ENCODE assay signal across 27 cellular contexts in the genomic region with DNA sequence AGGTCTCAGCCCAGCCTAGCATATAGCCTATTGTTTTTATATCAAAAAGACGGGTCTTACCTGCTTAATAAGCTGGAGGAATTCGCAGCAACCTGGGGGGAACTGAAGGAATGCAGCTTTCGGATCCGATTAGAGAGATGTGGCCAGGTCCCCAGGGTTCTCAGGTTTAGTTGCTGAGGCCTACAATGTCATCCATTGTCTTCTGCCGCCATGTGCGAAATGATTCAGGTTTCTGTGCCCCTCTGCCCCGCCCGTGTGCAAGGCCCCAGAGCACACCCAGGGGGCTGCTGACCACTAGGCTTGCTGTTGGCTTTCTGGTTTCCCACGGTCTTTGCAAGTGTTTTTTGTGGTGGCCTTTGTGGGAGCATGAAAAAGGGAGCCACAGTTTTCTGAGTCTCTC.
"Had no signal": no experiment of that assay in that cellular context is flagged by ENCODE, and none has a peak within 500 bp of the region (broad histone marks: within the 10 kb centered on the region; RNA-seq: fewer than 3 reads in every experiment).

No MANE protein-coding gene starts in this region.

- H3K27ac Mint-ChIP-seq: activated CD4-positive, alpha-beta T cell treated with anti-CD3 and anti-CD28 coated beads for 36 hours; activated CD4-positive, alpha-beta T cell treated with anti-CD3 and anti-CD28 coated beads, Interleukin-2, amount 10 ng/mL, durations not matched to agents 24 days and 14 days; activated CD8-positive, alpha-beta T cell treated with anti-CD3 and anti-CD28 coated beads for 36 hours; activated naive CD8-positive, alpha-beta T cell; activated T-helper 17 cell treated with anti-CD3 and anti-CD28 coated beads, Interleukin-2, amount 50 U/mL, for 72 hours; effector memory CD8-positive, alpha-beta T cell; T-helper 17 cell had no signal

- H3K4me3 Mint-ChIP-seq: activated CD4-positive, alpha-beta T cell treated with anti-CD3 and anti-CD28 coated beads for 36 hours; activated CD4-positive, alpha-beta T cell treated with anti-CD3 and anti-CD28 coated beads, Interleukin-2, amount 10 ng/mL, durations not matched to agents 24 days and 14 days; activated CD8-positive, alpha-beta T cell treated with anti-CD3 and anti-CD28 coated beads for 36 hours; activated naive CD8-positive, alpha-beta T cell; activated T-cell treated with anti-CD3 and anti-CD28 coated beads, Interleukin-2, amount 50 U/mL, for 4 hours; activated T-helper 17 cell treated with anti-CD3 and anti-CD28 coated beads, Interleukin-2, amount 50 U/mL, for 72 hours; central memory CD8-positive, alpha-beta T cell; effector memory CD8-positive, alpha-beta T cell; T-helper 17 cell had no signal

- H3K36me3 Mint-ChIP-seq: activated naive CD8-positive, alpha-beta T cell had no signal

- H3K27me3 ChIP-seq: brain microvascular endothelial cell had no signal

- DNase-seq: activated CD4-positive, alpha-beta T cell treated with anti-CD3 and anti-CD28 coated beads for 36 hours; activated CD4-positive, alpha-beta T cell treated with anti-CD3 and anti-CD28 coated beads, Interleukin-2, amount 10 ng/mL, durations not matched to agents 24 days and 14 days; activated CD4-positive, CD25-positive, alpha-beta regulatory T cell; activated CD4-positive, CD25-positive, alpha-beta regulatory T cell treated with anti-CD3 and anti-CD28 coated beads, Interleukin-2, amount 50 U/mL, for 72 hours; activated CD8-positive, alpha-beta memory T cell treated with anti-CD3 and anti-CD28 coated beads for 24 hours; activated CD8-positive, alpha-beta T cell treated with anti-CD3 and anti-CD28 coated beads for 36 hours; activated effector memory CD4-positive, alpha-beta T cell treated with Interleukin-2 at 50 U/mL for 16 hours; activated gamma-delta T cell treated with Interleukin-2 at 50 U/mL for 16 hours; activated naive CD4-positive, alpha-beta T cell treated with anti-CD3 and anti-CD28 coated beads, Interleukin-2, amount 50 U/mL, for 16 hours; activated naive CD4-positive, alpha-beta T cell treated with Interleukin-2 at 50 U/mL for 16 hours; activated T-cell treated with anti-CD3 and anti-CD28 coated beads, Interleukin-2, amount 50 U/mL, for 4 hours; amniotic stem cell; anterior cingulate cortex; brain microvascular endothelial cell; dermis blood vessel endothelial cell; effector CD4-positive, alpha-beta T cell; effector memory CD8-positive, alpha-beta T cell; foreskin fibroblast; SW 1271; T-helper 1 cell; T-helper 17 cell had no signal

- H3K4me3 ChIP-seq: coronary artery had no signal

- H3K9me3 Mint-ChIP-seq: activated CD4-positive, alpha-beta T cell treated with anti-CD3 and anti-CD28 coated beads, Interleukin-2, amount 10 ng/mL, durations not matched to agents 24 days and 14 days; activated CD8-positive, alpha-beta T cell treated with anti-CD3 and anti-CD28 coated beads for 36 hours; activated T-cell treated with anti-CD3 and anti-CD28 coated beads, Interleukin-2, amount 50 U/mL, for 4 hours; activated T-helper 17 cell treated with anti-CD3 and anti-CD28 coated beads, Interleukin-2, amount 50 U/mL, for 72 hours; central memory CD8-positive, alpha-beta T cell; effector memory CD8-positive, alpha-beta T cell had no signal

- H3K27me3 Mint-ChIP-seq: activated CD4-positive, alpha-beta T cell treated with anti-CD3 and anti-CD28 coated beads for 36 hours; activated CD4-positive, alpha-beta T cell treated with anti-CD3 and anti-CD28 coated beads, Interleukin-2, amount 10 ng/mL, durations not matched to agents 24 days and 14 days; activated CD8-positive, alpha-beta T cell treated with anti-CD3 and anti-CD28 coated beads for 36 hours; activated naive CD8-positive, alpha-beta T cell; activated T-helper 17 cell treated with anti-CD3 and anti-CD28 coated beads, Interleukin-2, amount 50 U/mL, for 72 hours; central memory CD8-positive, alpha-beta T cell; effector memory CD8-positive, alpha-beta T cell; T-helper 17 cell had no signal

- H3K36me3 ChIP-seq: brain microvascular endothelial cell had no signal

- ATAC-seq: activated CD4-positive, alpha-beta T cell treated with anti-CD3 and anti-CD28 coated beads for 36 hours; activated CD8-positive, alpha-beta T cell treated with anti-CD3 and anti-CD28 coated beads for 36 hours; activated T-cell treated with anti-CD3 and anti-CD28 coated beads, Interleukin-2, amount 50 U/mL, for 4 hours; activated T-helper 17 cell treated with anti-CD3 and anti-CD28 coated beads, Interleukin-2, amount 50 U/mL, for 72 hours; effector memory CD8-positive, alpha-beta T cell; esophagus mucosa; T-helper 17 cell had no signal

- H3K4me1 Mint-ChIP-seq: activated CD4-positive, alpha-beta T cell treated with anti-CD3 and anti-CD28 coated beads for 36 hours; activated CD4-positive, alpha-beta T cell treated with anti-CD3 and anti-CD28 coated beads, Interleukin-2, amount 10 ng/mL, durations not matched to agents 24 days and 14 days; activated T-helper 17 cell treated with anti-CD3 and anti-CD28 coated beads, Interleukin-2, amount 50 U/mL, for 72 hours; central memory CD8-positive, alpha-beta T cell; T-helper 17 cell had no signal

- H3K27ac ChIP-seq: brain microvascular endothelial cell, coronary artery, epithelial cell of prostate had no signal
